Comparison of ENCODE assay signal across 36 cellular contexts in the genomic region with DNA sequence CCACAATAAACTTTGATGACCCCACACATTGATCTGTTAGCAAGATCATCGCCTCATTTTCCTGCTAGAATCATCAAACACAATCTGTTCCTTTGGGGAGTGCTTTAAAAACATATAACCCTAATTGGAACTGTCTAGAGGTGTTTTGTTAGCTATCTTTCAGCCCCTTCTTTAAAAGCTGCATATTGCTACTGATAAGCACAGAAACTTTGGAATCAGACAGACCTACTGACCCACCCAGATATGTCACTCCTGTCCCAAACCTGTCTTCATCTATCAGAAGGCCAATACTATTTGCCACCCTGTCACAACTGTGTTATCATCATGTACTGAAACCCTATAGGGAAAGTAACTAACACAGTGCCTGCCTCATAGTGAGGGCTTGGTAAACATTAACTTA.
DNase-seq lines count a peak whose midpoint lies in the region; ATAC-seq, FAIRE-seq and TF ChIP-seq lines count a peak whose summit lies in the region.
"Had no signal": no experiment of that assay in that cellular context is flagged by ENCODE, and none has a peak within 500 bp of the region (broad histone marks: within the 10 kb centered on the region; RNA-seq: fewer than 3 reads in every experiment).

No MANE protein-coding gene starts in this region.

- H3K4me2 ChIP-seq in K562 (ENCODE audit: insufficient read depth, low read length) = no peak overlapping the region
- H3K4me2 ChIP-seq in neural cell (ENCODE audit: low read length) = no peak overlapping the region
- H3K4me2 ChIP-seq: A549; BLaER1; BLaER1 treated with 17β-estradiol and CSF1 and Interleukin-3, amounts not matched to agents 10 nM and 100 nM had no signal

- no peak overlapping the region for H3K4me3 Mint-ChIP-seq in activated T-cell treated with anti-CD3 and anti-CD28 coated beads, Interleukin-2, amount 50 U/mL, for 4 hours
- H3K4me3 Mint-ChIP-seq: B cell; CD14-positive monocyte; CD4-positive, alpha-beta memory T cell; CD4-positive, alpha-beta T cell; CD4-positive, CD25-positive, alpha-beta regulatory T cell; CD8-positive, alpha-beta memory T cell; CD8-positive, alpha-beta T cell had no signal

- H3F3A ChIP-seq in neural cell (ENCODE audit: insufficient read depth, low read length, poor library complexity, severe bottlenecking) = no peaks in the 10 kb centered on the region

- in situ Hi-C loops in K562 (cut with MboI) = no loop called here

- TF ChIP-seq CTCF in cardiac muscle cell (IDR thresholded peaks at IDR 0.05; ENCODE audit: low read depth, low read length) (no peak), K562 (IDR thresholded peaks at IDR 0.05 in 2 of 3, conservative IDR thresholded peaks at IDR 0.05 in 1 of 3; ENCODE audit: insufficient read depth in 2 of 3, low read depth in 1 of 3, low read length in 3 of 3) (no peak), esophagus muscularis mucosa (IDR thresholded peaks at IDR 0.05) (no peak), neural cell (IDR thresholded peaks at IDR 0.05; ENCODE audit: poor library complexity, severe bottlenecking) (no peak)

- H3K79me2 ChIP-seq in K562 (ENCODE audit: control insufficient read depth, insufficient read depth, low read length) (no peaks in the 10 kb centered on the region), neural cell (replicated peaks; ENCODE audit: insufficient read depth, low read length) (no peaks in the 10 kb centered on the region)

- no peaks in the 10 kb centered on the region for H3K9me3 Mint-ChIP-seq in activated T-cell treated with anti-CD3 and anti-CD28 coated beads, Interleukin-2, amount 50 U/mL, for 4 hours
- H3K9me3 Mint-ChIP-seq: CD14-positive monocyte; CD4-positive, alpha-beta memory T cell; CD4-positive, alpha-beta T cell; CD4-positive, CD25-positive, alpha-beta regulatory T cell; CD8-positive, alpha-beta memory T cell; CD8-positive, alpha-beta T cell had no signal

- no TSS peak for BruUV-seq in K562 (replicated peaks; lab: Mats Ljungman, UMichigan)

- H2AFZ ChIP-seq in K562 (ENCODE audit: low read depth, low read length) = no peak overlapping the region
- no peak overlapping the region for H2AFZ ChIP-seq in neural cell (ENCODE audit: low read depth, low read length)

- H3K9ac ChIP-seq in K562 (ENCODE audit: insufficient read depth in 1 of 2, low read depth in 2 of 2, low read length in 2 of 2) (no peak overlapping the region), neural cell (ENCODE audit: low read length) (no peak overlapping the region)
- H3K9ac ChIP-seq: BLaER1; BLaER1 treated with 17β-estradiol and CSF1 and Interleukin-3, amounts not matched to agents 10 nM and 100 nM had no signal

- no peaks in the 10 kb centered on the region for H3K9me1 ChIP-seq in K562 (ENCODE audit: control insufficient read depth, insufficient read depth, low read length)

- ATAC-seq in Right ventricle myocardium inferior = no peak
- ATAC-seq in K562 = no peak
- ATAC-seq in activated T-cell treated with anti-CD3 and anti-CD28 coated beads, Interleukin-2, amount 50 U/mL, for 4 hours = no peak
- ATAC-seq: A549; CD8-positive, alpha-beta T cell had no signal

- H3K4me1 ChIP-seq in cardiac muscle cell (ENCODE audit: low read depth) (peaks cover 39% of the 10 kb centered on the region), K562 (replicated peaks in 1 of 2; ENCODE audit: control insufficient read depth in 2 of 2, insufficient read depth in 2 of 2, low read length in 2 of 2) (no peaks in the 10 kb centered on the region), esophagus muscularis mucosa (no peaks in the 10 kb centered on the region)
- H3K4me1 ChIP-seq: A549; BE2C; BLaER1; BLaER1 treated with 17β-estradiol and CSF1 and Interleukin-3, amounts not matched to agents 10 nM and 100 nM; Caco-2 had no signal

- H3K9me2 ChIP-seq in neural cell (ENCODE audit: insufficient read depth, low read length) = no peaks in the 10 kb centered on the region

- H3K4me3 ChIP-seq in cardiac muscle cell (no peak overlapping the region), K562 (no peak overlapping the region), esophagus muscularis mucosa (no peak overlapping the region), neural cell (ENCODE audit: low read length) (no peak overlapping the region)
- H3K4me3 ChIP-seq: A549; BLaER1; BLaER1 treated with 17β-estradiol and CSF1 and Interleukin-3, amounts not matched to agents 10 nM and 100 nM had no signal

- no peaks in the 10 kb centered on the region for H3K36me3 Mint-ChIP-seq in activated T-cell treated with anti-CD3 and anti-CD28 coated beads, Interleukin-2, amount 50 U/mL, for 4 hours (ENCODE audit: insufficient read depth)
- H3K36me3 Mint-ChIP-seq: CD14-positive monocyte; CD4-positive, alpha-beta memory T cell; CD4-positive, CD25-positive, alpha-beta regulatory T cell; CD8-positive, alpha-beta memory T cell; CD8-positive, alpha-beta T cell had no signal

- H3K27me3 Mint-ChIP-seq in activated T-cell treated with anti-CD3 and anti-CD28 coated beads, Interleukin-2, amount 50 U/mL, for 4 hours (ENCODE audit: low read depth) = peaks cover 2% of the 10 kb centered on the region
- H3K27me3 Mint-ChIP-seq: CD8-positive, alpha-beta memory T cell had no signal

- no peaks in the 10 kb centered on the region; the same call in 1 of the 2 replicates for H4K20me1 ChIP-seq in K562 (replicated peaks; ENCODE audit: control insufficient read depth, insufficient read depth, low read length)
- no peaks in the 10 kb centered on the region for H4K20me1 ChIP-seq in neural cell (ENCODE audit: insufficient read depth)
- H4K20me1 ChIP-seq: BLaER1; BLaER1 treated with 17β-estradiol and CSF1 and Interleukin-3, amounts not matched to agents 10 nM and 100 nM had no signal

- POLR2A ChIA-PET in K562 (lab: Yijun Ruan, JAX) = no interaction called here

- intact Hi-C loops in Right ventricle myocardium inferior (cut with DNase I) = no loop called here
- intact Hi-C loops in K562 (cut with micrococcal nuclease) = loop anchor here (10.0 kb wide), 1 partner anchor 185 kb away; no protein-coding TSS in a partner anchor
- intact Hi-C loops in esophagus muscularis mucosa (cut with DNase I) = no loop called here

- CTCF ChIA-PET in K562 (lab: Yijun Ruan, JAX; ENCODE audit: low intra/inter-chr PET ratio) = interaction anchor here (0.5 kb wide), 1 partner anchor 780 kb away, joined by 3 read pairs; no protein-coding TSS in a partner anchor

- WGBS in K562 (ENCODE audit: insufficient coverage, low coverage, missing lambda C conversion rate) = 0% methylated on average over 1 of the region's 1 CpG
- 95% methylated on average over 1 of the region's 1 CpG for WGBS in esophagus muscularis mucosa

- H3K9me3 ChIP-seq in cardiac muscle cell (ENCODE audit: low read depth) (no peaks in the 10 kb centered on the region), K562 (replicated peaks; ENCODE audit: control insufficient read depth, insufficient read depth, low read depth, low read length) (no peaks in the 10 kb centered on the region), esophagus muscularis mucosa (no peaks in the 10 kb centered on the region), neural cell (ENCODE audit: low read length) (no peaks in the 10 kb centered on the region)
- H3K9me3 ChIP-seq: A549; BE2C; BLaER1; BLaER1 treated with 17β-estradiol and CSF1 and Interleukin-3, amounts not matched to agents 10 nM and 100 nM; Caco-2 had no signal

- H3K27ac ChIP-seq in cardiac muscle cell (peak overlapping the region; percentile 77), K562 (ENCODE audit: extremely low read depth, low read depth, low read length) (no peak overlapping the region), esophagus muscularis mucosa (replicated peaks in 1 of 4) (no peak overlapping the region), neural cell (ENCODE audit: low read length) (peak overlapping the region; percentile 68)
- H3K27ac ChIP-seq: 22Rv1; A549; BLaER1; BLaER1 treated with 17β-estradiol and CSF1 and Interleukin-3, amounts not matched to agents 10 nM and 100 nM; C4-2B had no signal

- TF ChIP-seq RAD21 in K562 (CRISPR knock-in tag; conservative IDR thresholded peaks at IDR 0.05 in 1 of 2, IDR thresholded peaks at IDR 0.05 in 1 of 2) (no peak), neural cell (conservative IDR thresholded peaks at IDR 0.05) (no peak)

- TF ChIP-seq EP300 in K562 (IDR thresholded peaks at IDR 0.05; ENCODE audit: low read length) = no peak
- TF ChIP-seq EP300 in esophagus muscularis mucosa (IDR thresholded peaks at IDR 0.05) = no peak
- no peak for TF ChIP-seq EP300 in neural cell (conservative IDR thresholded peaks at IDR 0.05; ENCODE audit: poor library complexity, severe bottlenecking)

- no peaks in the 10 kb centered on the region for H3K4me1 Mint-ChIP-seq in activated T-cell treated with anti-CD3 and anti-CD28 coated beads, Interleukin-2, amount 50 U/mL, for 4 hours (ENCODE audit: low read depth)
- H3K4me1 Mint-ChIP-seq: B cell; CD14-positive monocyte; CD4-positive, alpha-beta memory T cell; CD4-positive, CD25-positive, alpha-beta regulatory T cell; CD8-positive, alpha-beta memory T cell had no signal

- TF ChIP-seq POLR2A in K562 (conservative IDR thresholded peaks at IDR 0.05) (no peak), esophagus muscularis mucosa (IDR thresholded peaks at IDR 0.05; ENCODE audit: low read depth) (no peak)

- peak in 1 of 2 donors; percentile 6 for DNase-seq in cardiac muscle cell (ENCODE audit: low read depth in 1 of 2, low spot score in 1 of 2)
- DNase-seq in Right ventricle myocardium inferior (ENCODE audit: missing footprints) = no peak
- peak in 2 of 4 experiments; percentile 21 to 22 for DNase-seq in K562 (ENCODE audit: extremely low read depth in 1 of 4, low spot score in 3 of 4)
- DNase-seq in esophagus muscularis mucosa (ENCODE audit: extremely low spot score) = peak; percentile 55
- no peak for DNase-seq in 8988T
- DNase-seq in GM19238 (ENCODE audit: insufficient read length, low spot score) = no peak
- DNase-seq in activated T-cell treated with anti-CD3 and anti-CD28 coated beads, Interleukin-2, amount 50 U/mL, for 4 hours = no peak
- DNase-seq: ACHN; AML-193; BE2C; C1 segment of cervical spinal cord; Caco-2; Calu3; CD4-positive, alpha-beta memory T cell; CD4-positive, alpha-beta T cell; CD4-positive, CD25-positive, alpha-beta regulatory T cell; CD8-positive, alpha-beta memory T cell; CD8-positive, alpha-beta T cell; COR-L47; DMS 273 treated with DMSO at 0.1 percent for 48 hours; DMS153; DMS53; DMS79; DMS79 treated with DMSO at 0.1 percent for 48 hours; DND-41; EL had no signal

- no peaks in the 10 kb centered on the region for H3K36me3 ChIP-seq in cardiac muscle cell
- no peaks in the 10 kb centered on the region for H3K36me3 ChIP-seq in K562 (ENCODE audit: control insufficient read depth, insufficient read depth, low read length)
- H3K36me3 ChIP-seq in esophagus muscularis mucosa = no peaks in the 10 kb centered on the region
- no peaks in the 10 kb centered on the region for H3K36me3 ChIP-seq in neural cell (ENCODE audit: insufficient read depth, low read length)
- H3K36me3 ChIP-seq: BE2C; BLaER1; BLaER1 treated with 17β-estradiol and CSF1 and Interleukin-3, amounts not matched to agents 10 nM and 100 nM had no signal

- FAIRE-seq in K562 (lab: Jason Lieb, UNC) = no peak
- FAIRE-seq: A204.1, A549, D721Med had no signal

- no peaks in the 10 kb centered on the region for H3K27me3 ChIP-seq in cardiac muscle cell
- H3K27me3 ChIP-seq in K562 (ENCODE audit: control insufficient read depth in 2 of 2, insufficient read depth in 2 of 2, low read length in 2 of 2) = peaks cover 6 to 7% of the 10 kb centered on the region in 2 experiments; a peak in 3 of 5 replicates
- H3K27me3 ChIP-seq in esophagus muscularis mucosa = no peaks in the 10 kb centered on the region
- H3K27me3 ChIP-seq in neural cell (ENCODE audit: insufficient read depth, low read depth, low read length) = no peaks in the 10 kb centered on the region
- H3K27me3 ChIP-seq: BE2C; BLaER1; BLaER1 treated with 17β-estradiol and CSF1 and Interleukin-3, amounts not matched to agents 10 nM and 100 nM had no signal

Comparison
In these comparisons a context has a peak if more than half of its experiments do, and no peak if none do; other contexts are left out.
1. H3K27ac ChIP-seq: peak in cardiac muscle cell (single experiment) and neural cell (single experiment); none in K562 (single experiment) and esophagus muscularis mucosa (0 of 4).